In genomic region chr10:56622335-56622973, GRCh38 we compare ENCODE assay signal across 8 cellular contexts.
DNase-seq lines count a peak whose midpoint lies in the region; ATAC-seq lines count a peak whose summit lies in the region.

No MANE protein-coding gene starts in this region.

- H3K4me1 ChIP-seq in Karpas-422 (ENCODE audit: low read length): no peaks in the 10 kb centered on the region
- no peaks in the 10 kb centered on the region for H3K4me1 ChIP-seq in right cardiac atrium (ENCODE audit: control insufficient read depth, insufficient read depth, low read length)

- no peak overlapping the region for H3K9ac ChIP-seq in Karpas-422 (ENCODE audit: low read length)

- H3K9me3 ChIP-seq in Karpas-422 (ENCODE audit: low read length) (peaks cover 4% of the 10 kb centered on the region; the same call in 1 of the 2 replicates), right cardiac atrium (ENCODE audit: control insufficient read depth, low read length) (no peaks in the 10 kb centered on the region)

- ATAC-seq in GM18508 (IDR thresholded peaks at IDR 0.05; ENCODE audit: insufficient read depth, unreplicated experiment): peak; percentile 62
- ATAC-seq in GM21619 (IDR thresholded peaks at IDR 0.05; ENCODE audit: unreplicated experiment): peak; percentile 72
- ATAC-seq in right cardiac atrium: peak in 1 of 2 donors; percentile 38

- peak overlapping the region; percentile 38 for H3K4me2 ChIP-seq in Karpas-422 (ENCODE audit: low read depth, low read length, poor library complexity, severe bottlenecking)

- no peaks in the 10 kb centered on the region for H3K79me2 ChIP-seq in Karpas-422 (ENCODE audit: low read length)

- H3K4me3 ChIP-seq in Karpas-422 (ENCODE audit: low read length) (peak overlapping the region; percentile 38), right cardiac atrium (ENCODE audit: low read length) (peak overlapping the region; percentile 25)

- H2AFZ ChIP-seq in Karpas-422 (ENCODE audit: low read length): peak overlapping the region; percentile 46

- H3K9me2 ChIP-seq in Karpas-422 (replicated peaks; ENCODE audit: insufficient read depth, low read length): no peaks in the 10 kb centered on the region

- 68% methylated on average over 2 of the region's 2 CpGs for WGBS in right cardiac atrium

- intact Hi-C loops in right cardiac atrium (cut with DNase I): no loop called here

- H3K27ac ChIP-seq in Karpas-422 (ENCODE audit: low read length): no peak overlapping the region
- H3K27ac ChIP-seq in right cardiac atrium (ENCODE audit: low read length): no peak overlapping the region

- H3K27me3 ChIP-seq in Karpas-422 (ENCODE audit: low read length) (no peaks in the 10 kb centered on the region), right cardiac atrium (ENCODE audit: control insufficient read depth, insufficient read depth) (no peaks in the 10 kb centered on the region)

- no peaks in the 10 kb centered on the region for H3K36me3 ChIP-seq in Karpas-422 (ENCODE audit: insufficient read depth, low read length)

- no peak for DNase-seq in Karpas-422
- no peak for DNase-seq in right cardiac atrium
- no peak for DNase-seq in NCI-H1092 (lab: John Stamatoyannopoulos, UW)
- DNase-seq in activated naive CD4-positive, alpha-beta T cell treated with Interleukin-2 at 50 U/mL for 16 hours: no peak
- DNase-seq in activated effector memory CD4-positive, alpha-beta T cell treated with anti-CD3 and anti-CD28 coated beads, Interleukin-2, amount 50 U/mL, for 16 hours: no peak
- no peak for DNase-seq in inferior parietal cortex (ENCODE audit: extremely low spot score)

- no peaks in the 10 kb centered on the region for H4K20me1 ChIP-seq in Karpas-422 (ENCODE audit: insufficient read depth, low read depth, low read length)
